16 cellular contexts compared by ENCODE assay signal in genomic region chr13:80586356-80586755, GRCh38.
"Had no signal": no experiment of that assay in that cellular context is flagged by ENCODE, and none has a peak within 500 bp of the region (broad histone marks: within the 10 kb centered on the region; RNA-seq: fewer than 3 reads in every experiment).

No MANE protein-coding gene starts in this region.

- H3K27ac Mint-ChIP-seq: activated CD8-positive, alpha-beta memory T cell treated with anti-CD3 and anti-CD28 coated beads, Interleukin-2, amount 10 ng/mL, durations not matched to agents 7 days and 5 days; activated naive CD4-positive, alpha-beta T cell treated with anti-CD3 and anti-CD28 coated beads, Interleukin-2, amount 50 U/mL, for 72 hours; activated T-cell treated with anti-CD3 and anti-CD28 coated beads, Interleukin-2, amount 50 U/mL, for 24 hours; immature natural killer cell had no signal

- H3K4me3 ChIP-seq: cardiac muscle cell, mucosa of descending colon, right atrium auricular region, smooth muscle cell, tibial artery had no signal

- H3K9me3 ChIP-seq: mucosa of descending colon, neutrophil, tibial artery had no signal

- H3K4me1 Mint-ChIP-seq: activated CD8-positive, alpha-beta memory T cell treated with anti-CD3 and anti-CD28 coated beads, Interleukin-2, amount 10 ng/mL, durations not matched to agents 7 days and 5 days; naive thymus-derived CD8-positive, alpha-beta T cell had no signal

- H3K36me3 ChIP-seq: cardiac muscle cell, neutrophil, right atrium auricular region, tibial artery had no signal

- H3K4me1 ChIP-seq: right atrium auricular region, tibial artery had no signal

- H3K36me3 Mint-ChIP-seq: activated CD8-positive, alpha-beta memory T cell treated with anti-CD3 and anti-CD28 coated beads, Interleukin-2, amount 10 ng/mL, durations not matched to agents 7 days and 5 days; activated naive CD4-positive, alpha-beta T cell treated with anti-CD3 and anti-CD28 coated beads, Interleukin-2, amount 50 U/mL, for 72 hours; naive thymus-derived CD8-positive, alpha-beta T cell had no signal

- H3K27me3 Mint-ChIP-seq: activated CD8-positive, alpha-beta memory T cell treated with anti-CD3 and anti-CD28 coated beads, Interleukin-2, amount 10 ng/mL, durations not matched to agents 7 days and 5 days; activated T-cell treated with anti-CD3 and anti-CD28 coated beads, Interleukin-2, amount 50 U/mL, for 24 hours; naive thymus-derived CD8-positive, alpha-beta T cell had no signal

- H3K27me3 ChIP-seq: cardiac muscle cell, neutrophil, right atrium auricular region, tibial artery had no signal

- H3K4me3 Mint-ChIP-seq: activated CD8-positive, alpha-beta memory T cell treated with anti-CD3 and anti-CD28 coated beads, Interleukin-2, amount 10 ng/mL, durations not matched to agents 7 days and 5 days; activated T-cell treated with anti-CD3 and anti-CD28 coated beads, Interleukin-2, amount 50 U/mL, for 24 hours; immature natural killer cell; naive thymus-derived CD8-positive, alpha-beta T cell had no signal

- DNase-seq: activated CD4-positive, alpha-beta T cell treated with anti-CD3 and anti-CD28 coated beads for 1 hour; activated CD4-positive, alpha-beta T cell treated with anti-CD3 and anti-CD28 coated beads, Interleukin-2, amount 50 U/mL, for 48 hours; activated CD8-positive, alpha-beta memory T cell treated with anti-CD3 and anti-CD28 coated beads, Interleukin-2, amount 10 ng/mL, durations not matched to agents 7 days and 5 days; activated effector memory CD4-positive, alpha-beta T cell treated with anti-CD3 and anti-CD28 coated beads, Interleukin-2, amount 50 U/mL, for 16 hours; activated T-cell treated with anti-CD3 and anti-CD28 coated beads, Interleukin-2, amount 50 U/mL, for 24 hours; anterior cingulate cortex; immature natural killer cell; mucosa of descending colon; naive thymus-derived CD8-positive, alpha-beta T cell; SW 1271; tibial artery had no signal

- H3K27ac ChIP-seq: cardiac muscle cell, neutrophil, right atrium auricular region, tibial artery had no signal

- ATAC-seq: activated CD8-positive, alpha-beta memory T cell treated with anti-CD3 and anti-CD28 coated beads, Interleukin-2, amount 10 ng/mL, durations not matched to agents 7 days and 5 days; activated naive CD4-positive, alpha-beta T cell treated with anti-CD3 and anti-CD28 coated beads, Interleukin-2, amount 50 U/mL, for 72 hours; mucosa of descending colon; naive thymus-derived CD8-positive, alpha-beta T cell had no signal
